Comparison of ENCODE assay signal across 15 cellular contexts in the genomic region with DNA sequence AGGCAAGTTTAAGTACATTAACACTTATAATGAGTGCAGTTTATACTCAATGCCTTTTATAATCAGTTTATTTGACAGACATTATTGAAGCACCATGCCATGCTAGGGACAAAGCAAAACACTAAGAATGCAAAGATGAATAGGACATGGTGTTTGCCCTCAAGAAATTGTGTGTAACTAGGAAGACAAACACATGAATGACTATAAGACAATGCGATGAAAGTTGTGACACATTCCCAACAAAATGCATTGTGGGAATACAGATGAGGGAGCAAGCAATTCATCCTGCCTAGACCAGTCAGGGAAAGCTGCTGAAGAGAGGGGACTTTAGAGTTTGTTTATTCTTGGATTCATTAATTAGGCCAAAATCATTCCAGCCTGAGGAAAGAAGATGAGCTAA.
DNase-seq lines count a peak whose midpoint lies in the region; ATAC-seq, FAIRE-seq and TF ChIP-seq lines count a peak whose summit lies in the region.
"Had no signal": no experiment of that assay in that cellular context is flagged by ENCODE, and none has a peak within 500 bp of the region (broad histone marks: within the 10 kb centered on the region; RNA-seq: fewer than 3 reads in every experiment).

No MANE protein-coding gene starts in this region.

- in situ Hi-C loops in gastrocnemius medialis (cut with MboI; ENCODE audit: low sequenced_read_pairs in 4 of 4), result no loop called here

- H3K27me3 ChIP-seq in PC-3 (ENCODE audit: low read length) (no peaks in the 10 kb centered on the region), keratinocyte (ENCODE audit: control insufficient read depth, extremely low read depth, insufficient read depth, low read length) (no peaks in the 10 kb centered on the region), gastrocnemius medialis (no peaks in the 10 kb centered on the region)
- H3K27me3 ChIP-seq: BLaER1 treated with 17β-estradiol and CSF1 and Interleukin-3, amounts not matched to agents 10 nM and 100 nM had no signal

- H3K4me1 ChIP-seq in PC-3 (ENCODE audit: insufficient read depth, low read length) (peaks cover 31% of the 10 kb centered on the region), keratinocyte (ENCODE audit: control insufficient read depth, extremely low read depth, insufficient read depth, low read length) (peaks cover 43% of the 10 kb centered on the region), gastrocnemius medialis (no peaks in the 10 kb centered on the region)
- H3K4me1 ChIP-seq: BLaER1 treated with 17β-estradiol and CSF1 and Interleukin-3, amounts not matched to agents 10 nM and 100 nM had no signal

- no peaks in the 10 kb centered on the region for H3F3A ChIP-seq in PC-3 (ENCODE audit: low read length, unreplicated experiment)

- dilution Hi-C loops in keratinocyte (cut with MboI; ENCODE audit: extremely low pct_ligation_motif_present, low sequenced_read_pairs), result no loop called here

- FAIRE-seq in HTR-8/SVneo (lab: Jason Lieb, UNC), result peak; percentile 4
- FAIRE-seq in keratinocyte (lab: Jason Lieb, UNC), result peak; percentile 52

- H3K9me2 ChIP-seq in PC-3 (replicated peaks; ENCODE audit: low read length), result no peaks in the 10 kb centered on the region

- ATAC-seq in PC-3 (peak; percentile 33), HG03108 (IDR thresholded peaks at IDR 0.05; ENCODE audit: unreplicated experiment) (no peak), gastrocnemius medialis (no peak)

- no TSS peak for BruUV-seq in PC-3 (replicated peaks; lab: Mats Ljungman, UMichigan)

- H3K4me3 ChIP-seq in PC-3 (ENCODE audit: low read length), result no peak overlapping the region
- H3K4me3 ChIP-seq in epithelial cell of esophagus (ENCODE audit: low read length), result no peak overlapping the region
- no peak overlapping the region for H3K4me3 ChIP-seq in keratinocyte (ENCODE audit: control insufficient read depth in 2 of 3, extremely low read depth in 1 of 3, insufficient read depth in 2 of 3, low read depth in 1 of 3, low read length in 3 of 3)
- no peak overlapping the region for H3K4me3 ChIP-seq in gastrocnemius medialis
- H3K4me3 ChIP-seq: BLaER1 treated with 17β-estradiol and CSF1 and Interleukin-3, amounts not matched to agents 10 nM and 100 nM; GM23248 had no signal

- no peak overlapping the region for H3K9ac ChIP-seq in PC-3 (ENCODE audit: low read length)
- no peak overlapping the region for H3K9ac ChIP-seq in keratinocyte (ENCODE audit: control insufficient read depth, extremely low read depth, insufficient read depth, low read length)
- H3K9ac ChIP-seq: BLaER1 treated with 17β-estradiol and CSF1 and Interleukin-3, amounts not matched to agents 10 nM and 100 nM; GM23248 had no signal

- no peak for DNase-seq in HTR-8/SVneo (ENCODE audit: insufficient read length, low spot score)
- peak; percentile 48 for DNase-seq in PC-3
- peak; percentile 76 for DNase-seq in epithelial cell of esophagus (ENCODE audit: low read depth)
- DNase-seq in keratinocyte (ENCODE audit: low read depth, low spot score), result no peak
- DNase-seq in stimulated activated naive CD4-positive, alpha-beta T cell treated with Interleukin-2 at 50 U/mL for 16 hours (lab: John Stamatoyannopoulos, UW), result no peak
- no peak for DNase-seq in NCI-H345 treated with DMSO at 0.1 percent for 48 hours (lab: John Stamatoyannopoulos, UW; ENCODE audit: unreplicated experiment)
- DNase-seq in gastrocnemius medialis, result no peak
- DNase-seq: ACHN; Calu3; CD4-positive, CD25-positive, alpha-beta regulatory T cell; DMS 273 treated with DMSO at 0.1 percent for 48 hours; H7 had no signal

- no peaks in the 10 kb centered on the region for H3K36me3 ChIP-seq in PC-3 (ENCODE audit: low read depth, low read length)
- no peaks in the 10 kb centered on the region for H3K36me3 ChIP-seq in keratinocyte (ENCODE audit: control insufficient read depth in 2 of 2, extremely low read depth in 1 of 2, insufficient read depth in 2 of 2, low read length in 2 of 2)
- no peaks in the 10 kb centered on the region for H3K36me3 ChIP-seq in gastrocnemius medialis
- H3K36me3 ChIP-seq: BLaER1 treated with 17β-estradiol and CSF1 and Interleukin-3, amounts not matched to agents 10 nM and 100 nM had no signal

- intact Hi-C loops in PC-3 (cut with micrococcal nuclease) (no loop called here), gastrocnemius medialis (cut with DNase I; ENCODE audit: low total_unique reads) (no loop called here)

- no peaks in the 10 kb centered on the region for H3K79me2 ChIP-seq in PC-3 (ENCODE audit: low read length)
- no peaks in the 10 kb centered on the region for H3K79me2 ChIP-seq in keratinocyte (ENCODE audit: control insufficient read depth, insufficient read depth, low read length)

- no peak for TF ChIP-seq CTCF in PC-3 (conservative IDR thresholded peaks at IDR 0.05; ENCODE audit: low read depth, low read length)
- TF ChIP-seq CTCF in epithelial cell of esophagus (IDR thresholded peaks at IDR 0.05; ENCODE audit: insufficient read depth, low read depth, low read length, missing control alignments), result no peak
- TF ChIP-seq CTCF in keratinocyte (optimal IDR thresholded peaks at IDR 0.05 in 1 of 3, IDR thresholded peaks at IDR 0.05 in 1 of 3, conservative IDR thresholded peaks at IDR 0.05 in 1 of 3; ENCODE audit: extremely low read depth in 1 of 3, insufficient read depth in 2 of 3, low read length in 3 of 3), result no peak
- TF ChIP-seq CTCF in gastrocnemius medialis (IDR thresholded peaks at IDR 0.05 in 4 of 5, conservative IDR thresholded peaks at IDR 0.05 in 1 of 5), result no peak

- H3K9me3 ChIP-seq in PC-3 (ENCODE audit: low read length) (no peaks in the 10 kb centered on the region), keratinocyte (ENCODE audit: control insufficient read depth, low read depth, low read length) (no peaks in the 10 kb centered on the region), gastrocnemius medialis (no peaks in the 10 kb centered on the region)

- POLR2A ChIA-PET in PC-3 (lab: Charles Lee; ENCODE audit: unreplicated experiment), result no interaction called here

- H3K9me1 ChIP-seq in keratinocyte (ENCODE audit: control insufficient read depth, extremely low read depth, insufficient read depth, low read length), result no peaks in the 10 kb centered on the region

- peak overlapping the region; percentile 15 for H3K27ac ChIP-seq in PC-3 (ENCODE audit: low read length)
- H3K27ac ChIP-seq in keratinocyte (ENCODE audit: control insufficient read depth, insufficient read depth, low read length), result peak overlapping the region; percentile 71
- H3K27ac ChIP-seq in gastrocnemius medialis, result no peak overlapping the region
- H3K27ac ChIP-seq: BLaER1 treated with 17β-estradiol and CSF1 and Interleukin-3, amounts not matched to agents 10 nM and 100 nM; GM23248 had no signal

- H4K20me1 ChIP-seq in PC-3 (ENCODE audit: low read length) (no peaks in the 10 kb centered on the region), keratinocyte (ENCODE audit: control insufficient read depth, extremely low read depth, insufficient read depth, low read length) (no peaks in the 10 kb centered on the region)
- H4K20me1 ChIP-seq: BLaER1 treated with 17β-estradiol and CSF1 and Interleukin-3, amounts not matched to agents 10 nM and 100 nM had no signal

- CTCF ChIA-PET in PC-3 (lab: Charles Lee), result no interaction called here

- TF ChIP-seq POLR2A in gastrocnemius medialis (IDR thresholded peaks at IDR 0.05), result no peak

- H3K4me2 ChIP-seq in PC-3 (ENCODE audit: low read length) (no peak overlapping the region), keratinocyte (ENCODE audit: control insufficient read depth, extremely low read depth, insufficient read depth, low read depth, low read length) (no peak overlapping the region)
- H3K4me2 ChIP-seq: BLaER1 treated with 17β-estradiol and CSF1 and Interleukin-3, amounts not matched to agents 10 nM and 100 nM had no signal

- H2AFZ ChIP-seq in PC-3 (ENCODE audit: low read length), result no peak overlapping the region
- no peak overlapping the region for H2AFZ ChIP-seq in keratinocyte (ENCODE audit: control insufficient read depth, low read length)
- H2AFZ ChIP-seq: GM23248 had no signal

Comparison
In these comparisons a context has a peak if more than half of its experiments do, and no peak if none do; other contexts are left out.
1. DNase-seq: peak in PC-3 (single experiment) and epithelial cell of esophagus (single experiment); none in HTR-8/SVneo (single experiment), keratinocyte (single experiment), stimulated activated naive CD4-positive, alpha-beta T cell treated with Interleukin-2 at 50 U/mL for 16 hours (single experiment), NCI-H345 treated with DMSO at 0.1 percent for 48 hours (single experiment) and gastrocnemius medialis (0 of 2).
2. H3K27ac ChIP-seq: peak in PC-3 (single experiment) and keratinocyte (single experiment); none in gastrocnemius medialis (0 of 4).